ENCODE assay signal across 19 cellular contexts in genomic region chr15:59396211-59396610, GRCh38. TPM values are rescaled to one million over a fixed set of nuclear protein-coding genes. Genes with fewer than 3 reads are reported as not detected.
DNase-seq lines count a peak whose midpoint lies in the region; ATAC-seq, FAIRE-seq and TF ChIP-seq lines count a peak whose summit lies in the region.
"Had no signal": no experiment of that assay in that cellular context is flagged by ENCODE, and none has a peak within 500 bp of the region (broad histone marks: within the 10 kb centered on the region; RNA-seq: fewer than 3 reads in every experiment).

No MANE protein-coding gene starts in this region.

- H3K27ac ChIP-seq in A549 (peak overlapping the region; percentile 29 to 49; a peak in 5 of 6 replicates), DOHH2 (ENCODE audit: low read depth, low read length) (peak overlapping the region; percentile 86), RWPE2 (ENCODE audit: poor library complexity, severe bottlenecking) (no peak overlapping the region)
- H3K27ac ChIP-seq: BLaER1 treated with 17β-estradiol and CSF1 and Interleukin-3, amounts not matched to agents 10 nM and 100 nM; GM23248 had no signal

- H3K4me3 ChIP-seq in A549 (no peak overlapping the region), DOHH2 (ENCODE audit: low read length) (peak overlapping the region; percentile 61), RWPE2 (ENCODE audit: severe bottlenecking) (no peak overlapping the region), fibroblast of mammary gland (ENCODE audit: control insufficient read depth, low read depth, low read length) (no peak overlapping the region)
- H3K4me3 ChIP-seq: BLaER1 treated with 17β-estradiol and CSF1 and Interleukin-3, amounts not matched to agents 10 nM and 100 nM; GM23248 had no signal

- no peak for TF ChIP-seq CTCF in A549 (IDR thresholded peaks at IDR 0.05)
- TF ChIP-seq CTCF in DOHH2 (IDR thresholded peaks at IDR 0.05; ENCODE audit: low read depth, low read length, poor library complexity, severe bottlenecking): no peak
- no peak for TF ChIP-seq CTCF in RWPE2 (IDR thresholded peaks at IDR 0.05; ENCODE audit: poor library complexity, severe bottlenecking)
- no peak for TF ChIP-seq CTCF in fibroblast of mammary gland (conservative IDR thresholded peaks at IDR 0.05; ENCODE audit: control insufficient read depth, insufficient read depth, low read depth, low read length)

- H3K79me2 ChIP-seq in DOHH2 (ENCODE audit: control insufficient read depth, low read length): no peaks in the 10 kb centered on the region

- no peak for TF ChIP-seq EP300 in A549 (IDR thresholded peaks at IDR 0.05)

- no peak for TF ChIP-seq POLR2A in A549 (IDR thresholded peaks at IDR 0.05; ENCODE audit: low read length)

- no peaks in the 10 kb centered on the region for H3K9me2 ChIP-seq in DOHH2 (replicated peaks; ENCODE audit: control insufficient read depth, low read length)

- 11% methylated on average over 3 of the region's 3 CpGs for WGBS in A549 (ENCODE audit: missing lambda C conversion rate)

- no peak for TF ChIP-seq RAD21 in A549 (conservative IDR thresholded peaks at IDR 0.05 in 1 of 2, IDR thresholded peaks at IDR 0.05 in 1 of 2)

- H3K4me2 ChIP-seq in A549 (peak overlapping the region; percentile 64), DOHH2 (ENCODE audit: low read length) (peak overlapping the region; percentile 77)

- peaks cover 34% of the 10 kb centered on the region for H3F3A ChIP-seq in DOHH2 (ENCODE audit: control insufficient read depth, insufficient read depth)

- no peaks in the 10 kb centered on the region for H3K27me3 ChIP-seq in DOHH2 (ENCODE audit: control insufficient read depth, low read length)
- no peaks in the 10 kb centered on the region for H3K27me3 ChIP-seq in RWPE2 (ENCODE audit: insufficient read depth, poor library complexity, severe bottlenecking)
- H3K27me3 ChIP-seq: BLaER1 treated with 17β-estradiol and CSF1 and Interleukin-3, amounts not matched to agents 10 nM and 100 nM had no signal

- H3K9me3 ChIP-seq in A549 (no peaks in the 10 kb centered on the region), DOHH2 (ENCODE audit: control insufficient read depth, insufficient read depth, low read length) (no peaks in the 10 kb centered on the region), RWPE2 (ENCODE audit: severe bottlenecking) (no peaks in the 10 kb centered on the region)
- H3K9me3 ChIP-seq: BLaER1 treated with 17β-estradiol and CSF1 and Interleukin-3, amounts not matched to agents 10 nM and 100 nM had no signal

- POLR2A ChIA-PET in A549 (lab: Yijun Ruan, JAX): no interaction called here

- CTCF ChIA-PET in A549 (lab: Yijun Ruan, JAX): interaction anchor here (0.6 to 4.4 kb wide), 7 partner anchors 9 to 150 kb away, joined by 3 to 15 read pairs (median 4); no protein-coding TSS in a partner anchor

- H3K4me1 ChIP-seq in A549 (peaks cover 14% of the 10 kb centered on the region), DOHH2 (ENCODE audit: control insufficient read depth, low read length) (peaks cover 91% of the 10 kb centered on the region), RWPE2 (ENCODE audit: insufficient read depth, poor library complexity, severe bottlenecking) (peaks cover 3% of the 10 kb centered on the region)

- FAIRE-seq in A549 (lab: Jason Lieb, UNC): peak; percentile 78
- FAIRE-seq: GM12892, H54 had no signal

- ATAC-seq in A549: peak in 1 of 2 experiments; percentile 70; a peak in 3 of 6 replicates
- ATAC-seq in RWPE2 (ENCODE audit: low read depth): peak; percentile 54
- no peak for ATAC-seq in GM18868 (IDR thresholded peaks at IDR 0.05; ENCODE audit: unreplicated experiment)
- no peak for ATAC-seq in HG03520 (IDR thresholded peaks at IDR 0.05; ENCODE audit: unreplicated experiment)
- ATAC-seq: HCT116 had no signal

- H4K20me1 ChIP-seq in DOHH2 (ENCODE audit: control insufficient read depth, insufficient read depth, low read depth, low read length): no peaks in the 10 kb centered on the region
- H4K20me1 ChIP-seq: BLaER1 treated with 17β-estradiol and CSF1 and Interleukin-3, amounts not matched to agents 10 nM and 100 nM had no signal

- no peaks in the 10 kb centered on the region for H3K36me3 ChIP-seq in DOHH2 (ENCODE audit: control insufficient read depth, low read length)
- H3K36me3 ChIP-seq in RWPE2 (ENCODE audit: low read depth): no peaks in the 10 kb centered on the region
- H3K36me3 ChIP-seq: BLaER1 treated with 17β-estradiol and CSF1 and Interleukin-3, amounts not matched to agents 10 nM and 100 nM had no signal

- DNase-seq in A549 (ENCODE audit: low read depth in 1 of 2, low spot score in 1 of 2) (peak in 1 of 2 experiments; percentile 38), RWPE2 (ENCODE audit: low spot score) (no peak), fibroblast of mammary gland (ENCODE audit: low read depth) (peak; percentile 28)
- DNase-seq in NK-92 treated with Interleukin-12 subunit alpha and Interleukin-12 subunit beta, amount 100 ng/mL, for 24 hours (lab: John Stamatoyannopoulos, UW): no peak
- DNase-seq: 8988T; ACHN; Calu3; CD4-positive, CD25-positive, alpha-beta regulatory T cell; DMS 273 treated with DMSO at 0.1 percent for 48 hours; DMS79 treated with DMSO at 0.1 percent for 48 hours; GDM1; GM23248 had no signal

TF ChIP-seq in A549, 52 proteins besides CTCF, POLR2A, EP300 and RAD21:
- TF ChIP-seq FOSL2 (IDR thresholded peaks at IDR 0.05) (no peak), FOSL2 (CRISPR knock-in tag; IDR thresholded peaks at IDR 0.05) (peak; percentile 53), ZFP36 (IDR thresholded peaks at IDR 0.05; ENCODE audit: borderline replicate concordance, partially characterized antibody) (no peak), REST (IDR thresholded peaks at IDR 0.05) (no peak), HDAC2 (IDR thresholded peaks at IDR 0.05) (no peak), MAFK (IDR thresholded peaks at IDR 0.05; ENCODE audit: partially characterized antibody) (no peak), CEBPB (IDR thresholded peaks at IDR 0.05) (peak; percentile 42 to 55; a peak in 3 of 4 replicates)

RNA-seq across cellular contexts. Expression of gene MYO1E, which starts 23.5 kb away (rescaled TPM):
- polyA plus RNA-seq in A549 (2011; rRNA removed): 451 and 497 TPM in 2 replicates
- 76.7 and 101 TPM in 2 replicates for polyA plus RNA-seq in A549 (2012; cell fraction: cytosol; rRNA removed)
- polyA plus RNA-seq in A549 (2012; cell fraction: nucleus; rRNA removed): 251 and 264 TPM in 2 replicates
- 168 to 202 TPM (median 181 TPM) in 3 replicates for polyA plus RNA-seq in A549 (2017; fragmentation: RNase III; extraction: RNeasy Plus Mini Kit Qiagen cat#74134 plus additional on column Dnase treatment)
- 285 and 317 TPM in 2 replicates for polyA minus RNA-seq in A549 (2011; rRNA and poly(A)+ RNA removed)

RNA-seq across cellular contexts. Expression of gene FAM81A, which starts 41.8 kb away (rescaled TPM):
- polyA plus RNA-seq in A549 (2011; rRNA removed) (12.4 and 13.1 TPM in 2 replicates), A549 (2017; fragmentation: RNase III; extraction: RNeasy Plus Mini Kit Qiagen cat#74134 plus additional on column Dnase treatment) (11.5 to 15.1 TPM (median 12.7 TPM) in 3 replicates)
- 9.6 and 10.4 TPM in 2 replicates for polyA plus RNA-seq in A549 (2012; cell fraction: cytosol; rRNA removed)
- polyA plus RNA-seq in A549 (2012; cell fraction: nucleus; rRNA removed): 3.5 and 5.3 TPM in 2 replicates
- polyA minus RNA-seq in A549 (2011; rRNA and poly(A)+ RNA removed): 4.9 and 7.7 TPM in 2 replicates
- polyA plus RNA-seq: CD4-positive, CD25-positive, alpha-beta regulatory T cell had no signal
